Comparison of ENCODE assay signal across 7 cellular contexts in the genomic region with DNA sequence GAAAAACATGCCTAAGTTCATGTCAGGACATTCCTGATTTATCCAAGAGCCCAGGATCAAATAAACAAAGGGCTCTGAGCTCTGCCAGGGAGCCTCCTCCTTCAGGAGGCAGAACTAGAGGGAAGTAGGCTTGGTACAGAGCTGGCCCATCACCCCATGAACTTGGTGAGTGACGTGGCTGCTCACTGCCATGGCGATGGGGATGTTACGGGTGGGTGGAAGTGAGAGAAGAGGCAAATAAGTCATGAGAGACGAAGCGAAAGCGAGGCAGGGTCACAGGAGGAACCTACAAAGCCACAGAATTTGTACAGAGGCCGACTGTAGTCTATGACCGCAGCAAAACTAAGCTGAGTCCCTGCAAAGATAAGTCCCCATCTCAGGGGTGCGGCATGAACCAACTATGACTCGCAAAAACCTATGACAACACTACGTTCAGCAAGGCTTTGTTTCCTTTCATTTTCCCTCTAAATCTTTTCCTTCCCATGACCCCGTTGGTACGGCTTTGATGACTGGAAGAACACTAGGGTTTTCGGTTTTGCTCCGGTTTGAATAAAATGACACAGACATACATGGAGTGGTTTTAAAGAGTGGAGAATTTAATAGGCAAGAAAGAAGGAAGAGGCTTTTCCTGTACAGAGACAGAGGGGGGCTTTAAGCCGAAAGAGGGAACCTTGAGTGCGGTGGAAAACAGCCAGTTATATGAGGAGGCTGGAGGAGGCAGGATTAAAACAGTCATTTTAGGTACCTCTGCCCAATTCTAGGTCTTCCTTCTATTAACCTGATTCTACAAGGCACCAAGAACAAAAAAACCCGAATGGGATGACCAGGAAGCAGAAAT.
DNase-seq lines count a peak whose midpoint lies in the region; ATAC-seq and FAIRE-seq lines count a peak whose summit lies in the region.

No MANE protein-coding gene starts in this region.

- H3K4me1 Mint-ChIP-seq in stimulated activated memory B cell treated with anti-CD40 and anti-IgM and Interleukin-4, amounts not matched to agents 10 μg/mL and 1 μg/mL and 100 μg/mL, for 72 hours: peaks cover 76% of the 10 kb centered on the region

- peaks cover 27% of the 10 kb centered on the region for H3K36me3 Mint-ChIP-seq in stimulated activated memory B cell treated with anti-CD40 and anti-IgM and Interleukin-4, amounts not matched to agents 10 μg/mL and 1 μg/mL and 100 μg/mL, for 72 hours

- H3K4me3 Mint-ChIP-seq in stimulated activated memory B cell treated with anti-CD40 and anti-IgM and Interleukin-4, amounts not matched to agents 10 μg/mL and 1 μg/mL and 100 μg/mL, for 72 hours: peak overlapping the region; percentile 79

- H3K9ac ChIP-seq in mucosa of rectum (ENCODE audit: low read depth in 1 of 2, low read length in 2 of 2): peak overlapping the region; percentile 70 to 98

- peaks cover 63 to 66% of the 10 kb centered on the region in 2 donors for H3K4me1 ChIP-seq in mucosa of rectum (ENCODE audit: control insufficient read depth in 2 of 2, insufficient read depth in 2 of 2, low read length in 2 of 2)

- peak; percentile 64 for ATAC-seq in HG03378 (IDR thresholded peaks at IDR 0.05; ENCODE audit: unreplicated experiment)
- ATAC-seq in stimulated activated memory B cell treated with anti-CD40 and anti-IgM and Interleukin-4, amounts not matched to agents 10 μg/mL and 1 μg/mL and 100 μg/mL, for 72 hours: peak; percentile 80

- H3K9me3 ChIP-seq in mucosa of rectum (ENCODE audit: control insufficient read depth in 2 of 2, low read length in 2 of 2): no peaks in the 10 kb centered on the region

- no peaks in the 10 kb centered on the region for H3K27me3 ChIP-seq in mucosa of rectum (ENCODE audit: control insufficient read depth in 2 of 2, insufficient read depth in 2 of 2, low read length in 2 of 2)

- no peaks in the 10 kb centered on the region for H3K9me3 Mint-ChIP-seq in stimulated activated memory B cell treated with anti-CD40 and anti-IgM and Interleukin-4, amounts not matched to agents 10 μg/mL and 1 μg/mL and 100 μg/mL, for 72 hours

- H3K4me3 ChIP-seq in mucosa of rectum (ENCODE audit: low read length in 2 of 2): peak overlapping the region; percentile 59 to 61

- peak; percentile 57 for DNase-seq in GM19239 (ENCODE audit: insufficient read length, low spot score)
- DNase-seq in activated CD4-positive, CD25-positive, alpha-beta regulatory T cell (lab: John Stamatoyannopoulos, UW): peak; percentile 56 to 62 (median 58)
- DNase-seq in NCI-H524 treated with DMSO at 0.1 percent for 48 hours (lab: John Stamatoyannopoulos, UW): no peak

- peak overlapping the region; percentile 89 for H3K27ac Mint-ChIP-seq in stimulated activated memory B cell treated with anti-CD40 and anti-IgM and Interleukin-4, amounts not matched to agents 10 μg/mL and 1 μg/mL and 100 μg/mL, for 72 hours

- H3K27ac ChIP-seq in cingulate gyrus (ENCODE audit: low read depth, low read length) (peak overlapping the region; percentile 100), mucosa of rectum (ENCODE audit: low read depth in 2 of 2, low read length in 2 of 2) (peak overlapping the region; percentile 91 to 98)

- peak; percentile 100 for FAIRE-seq in GM19239 (lab: Jason Lieb, UNC)

- H3K27me3 Mint-ChIP-seq in stimulated activated memory B cell treated with anti-CD40 and anti-IgM and Interleukin-4, amounts not matched to agents 10 μg/mL and 1 μg/mL and 100 μg/mL, for 72 hours: no peaks in the 10 kb centered on the region

- H3K36me3 ChIP-seq in mucosa of rectum (ENCODE audit: control insufficient read depth in 2 of 2, insufficient read depth in 2 of 2, low read length in 2 of 2): peaks cover under 1 to 5% of the 10 kb centered on the region in 2 donors
